In genomic region chr19:50030937-50031336, GRCh38 we compare ENCODE assay signal across 23 cellular contexts. TPM values are rescaled to one million over a fixed set of nuclear protein-coding genes. Genes with fewer than 3 reads are reported as not detected.
A peak's percentile ranks its signal among the peaks of the same experiment; 100 is the strongest.
DNase-seq lines count a peak whose midpoint lies in the region; ATAC-seq, FAIRE-seq and TF ChIP-seq lines count a peak whose summit lies in the region.
"Had no signal": no experiment of that assay in that cellular context is flagged by ENCODE, and none has a peak within 500 bp of the region (broad histone marks: within the 10 kb centered on the region; RNA-seq: fewer than 3 reads in every experiment).

No MANE protein-coding gene starts in this region.

- H3K27ac ChIP-seq in liver (ENCODE audit: low read depth in 1 of 2, low read length in 2 of 2) (no peak overlapping the region), HepG2 (ENCODE audit: extremely low read length, insufficient read depth, low read length) (no peak overlapping the region), neutrophil (peak overlapping the region; percentile 72), tibial artery (no peak overlapping the region)
- H3K27ac ChIP-seq: 22Rv1, BLaER1 had no signal

- intact Hi-C loops in HepG2 (cut with micrococcal nuclease; ENCODE audit: unreplicated experiment) (no loop called here), tibial artery (cut with DNase I; ENCODE audit: low total_unique reads) (no loop called here)

- H3K9ac ChIP-seq in liver (ENCODE audit: low read depth in 1 of 2, low read length in 2 of 2): no peak overlapping the region
- H3K9ac ChIP-seq in HepG2 (ENCODE audit: insufficient read depth, low read depth, low read length): no peak overlapping the region
- H3K9ac ChIP-seq: BLaER1 had no signal

- FAIRE-seq in HepG2 (lab: Jason Lieb, UNC): no peak
- FAIRE-seq: A204.1, GM12891, GM18507 had no signal

- H3K36me3 ChIP-seq in liver (ENCODE audit: control insufficient read depth in 4 of 4, insufficient read depth in 3 of 4, low read depth in 1 of 4, low read length in 3 of 4): peaks cover 9 to 42% (median 24%) of the 10 kb centered on the region in 4 donors
- peaks cover 25 to 59% of the 10 kb centered on the region in 2 experiments for H3K36me3 ChIP-seq in HepG2 (replicated peaks in 1 of 2; ENCODE audit: control insufficient read depth in 1 of 2, insufficient read depth in 2 of 2, low read length in 2 of 2)
- H3K36me3 ChIP-seq in neutrophil: peaks cover 22% of the 10 kb centered on the region
- peaks cover 32 to 70% (median 53%) of the 10 kb centered on the region in 3 donors for H3K36me3 ChIP-seq in tibial artery

- no peak overlapping the region for H3K4me2 ChIP-seq in HepG2 (ENCODE audit: low read depth, low read length)
- H3K4me2 ChIP-seq: BLaER1, GM23338 had no signal

- no peak overlapping the region for H2AFZ ChIP-seq in HepG2 (ENCODE audit: low read length)
- H2AFZ ChIP-seq: GM23338 had no signal

- no peaks in the 10 kb centered on the region for H3K27me3 Mint-ChIP-seq in stimulated activated memory B cell treated with anti-CD40 and anti-IgM and Interleukin-4, amounts not matched to agents 10 μg/mL and 1 μg/mL and 100 μg/mL, for 72 hours
- no peaks in the 10 kb centered on the region for H3K27me3 Mint-ChIP-seq in T-helper 2 cell treated with Interferon-gamma antibody and Interleukin-4, amounts not matched to agents 5 μg/mL and 100 μg/mL, for 36 hours (ENCODE audit: low read depth)
- H3K27me3 Mint-ChIP-seq: B cell; CD4-positive, alpha-beta T cell had no signal

- BruUV-seq in HepG2 (replicated peaks; lab: Mats Ljungman, UMichigan): no TSS peak

- TF ChIP-seq POLR2A in HepG2 (IDR thresholded peaks at IDR 0.05; ENCODE audit: insufficient read depth in 1 of 2, low read depth in 2 of 2, low read length in 2 of 2): no peak

- peaks cover under 1% of the 10 kb centered on the region for H3K9me3 Mint-ChIP-seq in stimulated activated memory B cell treated with anti-CD40 and anti-IgM and Interleukin-4, amounts not matched to agents 10 μg/mL and 1 μg/mL and 100 μg/mL, for 72 hours
- peaks cover 10% of the 10 kb centered on the region for H3K9me3 Mint-ChIP-seq in T-helper 2 cell treated with Interferon-gamma antibody and Interleukin-4, amounts not matched to agents 5 μg/mL and 100 μg/mL, for 36 hours
- H3K9me3 Mint-ChIP-seq: CD4-positive, alpha-beta T cell had no signal

- H3K27me3 ChIP-seq in liver (ENCODE audit: control insufficient read depth in 4 of 4, insufficient read depth in 4 of 4, low read length in 3 of 4) (no peaks in the 10 kb centered on the region), HepG2 (ENCODE audit: control insufficient read depth in 1 of 2, insufficient read depth in 2 of 2, low read length in 2 of 2) (no peaks in the 10 kb centered on the region; a peak in 1 of 5 replicates), neutrophil (no peaks in the 10 kb centered on the region), tibial artery (no peaks in the 10 kb centered on the region)
- H3K27me3 ChIP-seq: BLaER1 had no signal

- peaks cover 3 to 9% (median 8%) of the 10 kb centered on the region in 4 donors for H3K4me1 ChIP-seq in liver (ENCODE audit: control insufficient read depth in 4 of 4, insufficient read depth in 4 of 4, low read length in 3 of 4)
- peaks cover 17% of the 10 kb centered on the region for H3K4me1 ChIP-seq in HepG2 (ENCODE audit: insufficient read depth, low read length)
- H3K4me1 ChIP-seq in neutrophil (ENCODE audit: control insufficient read depth in 1 of 2, insufficient read depth in 1 of 2, low read depth in 1 of 2, low read length in 1 of 2): peaks cover 37% of the 10 kb centered on the region in 2 experiments
- H3K4me1 ChIP-seq in tibial artery: peaks cover 0 to 18% (median 9%) of the 10 kb centered on the region in 4 donors

- no peak overlapping the region for H3K27ac Mint-ChIP-seq in stimulated activated memory B cell treated with anti-CD40 and anti-IgM and Interleukin-4, amounts not matched to agents 10 μg/mL and 1 μg/mL and 100 μg/mL, for 72 hours
- H3K27ac Mint-ChIP-seq in T-helper 2 cell treated with Interferon-gamma antibody and Interleukin-4, amounts not matched to agents 5 μg/mL and 100 μg/mL, for 36 hours: no peak overlapping the region
- H3K27ac Mint-ChIP-seq: B cell; CD4-positive, alpha-beta T cell; GM23338; H9 had no signal

- ATAC-seq in HepG2 (no peak), left lobe of liver (peak; percentile 31)
- ATAC-seq in stimulated activated memory B cell treated with anti-CD40 and anti-IgM and Interleukin-4, amounts not matched to agents 10 μg/mL and 1 μg/mL and 100 μg/mL, for 72 hours: no peak
- ATAC-seq: GM23338, HCT116 had no signal

- TF ChIP-seq EP300 in HepG2 (IDR thresholded peaks at IDR 0.05; ENCODE audit: low read depth in 2 of 2, low read length in 2 of 2) (no peak), HepG2 (CRISPR knock-in tag; IDR thresholded peaks at IDR 0.05; ENCODE audit: borderline replicate concordance) (no peak)

- 88% methylated on average over 11 of the region's 11 CpGs for WGBS in liver
- 95% methylated on average over 9 of the region's 11 CpGs for WGBS in HepG2 (ENCODE audit: low lambda C conversion rate)

- no peak overlapping the region for H3K4me3 ChIP-seq in liver (ENCODE audit: low read depth in 1 of 3, low read length in 3 of 3)
- H3K4me3 ChIP-seq in HepG2 (replicated peaks in 1 of 3; ENCODE audit: insufficient read depth in 1 of 3, low read depth in 2 of 3, low read length in 3 of 3): no peak overlapping the region
- H3K4me3 ChIP-seq in neutrophil (ENCODE audit: low read depth in 1 of 2, low read length in 1 of 2): no peak overlapping the region
- no peak overlapping the region for H3K4me3 ChIP-seq in tibial artery
- H3K4me3 ChIP-seq: BLaER1, GM23338 had no signal

- CTCF ChIA-PET in HepG2 (lab: Yijun Ruan, JAX; ENCODE audit: low intra/inter-chr PET ratio, low total read pairs): no interaction called here

- no peak for DNase-seq in HepG2 (ENCODE audit: low spot score)
- DNase-seq in left lobe of liver (ENCODE audit: low spot score): no peak
- DNase-seq in SIG-M5 (lab: John Stamatoyannopoulos, UW): no peak
- DNase-seq in T-helper 2 cell treated with Interferon-gamma antibody and Interleukin-4, amounts not matched to agents 5 μg/mL and 100 μg/mL, for 36 hours (ENCODE audit: low spot score): no peak
- no peak for DNase-seq in tibial artery
- DNase-seq: Calu3; CD4-positive, alpha-beta T cell; COR-L47; DMS53; DMS79 treated with DMSO at 0.1 percent for 48 hours; H9 had no signal

- TF ChIP-seq RAD21 in liver (IDR thresholded peaks at IDR 0.05) (no peak), HepG2 (CRISPR knock-in tag; IDR thresholded peaks at IDR 0.05) (no peak)

- peaks cover 58% of the 10 kb centered on the region for H3K36me3 Mint-ChIP-seq in stimulated activated memory B cell treated with anti-CD40 and anti-IgM and Interleukin-4, amounts not matched to agents 10 μg/mL and 1 μg/mL and 100 μg/mL, for 72 hours
- H3K36me3 Mint-ChIP-seq in T-helper 2 cell treated with Interferon-gamma antibody and Interleukin-4, amounts not matched to agents 5 μg/mL and 100 μg/mL, for 36 hours (ENCODE audit: low read depth): peaks cover 64% of the 10 kb centered on the region

- TF ChIP-seq CTCF in liver (IDR thresholded peaks at IDR 0.05; ENCODE audit: low read depth, low read length, missing input control) (no peak), HepG2 (CRISPR knock-in tag; IDR thresholded peaks at IDR 0.05) (no peak), neutrophil (IDR thresholded peaks at IDR 0.05) (no peak), tibial artery (IDR thresholded peaks at IDR 0.05) (no peak)

- H3K4me3 Mint-ChIP-seq in stimulated activated memory B cell treated with anti-CD40 and anti-IgM and Interleukin-4, amounts not matched to agents 10 μg/mL and 1 μg/mL and 100 μg/mL, for 72 hours: no peak overlapping the region
- no peak overlapping the region for H3K4me3 Mint-ChIP-seq in T-helper 2 cell treated with Interferon-gamma antibody and Interleukin-4, amounts not matched to agents 5 μg/mL and 100 μg/mL, for 36 hours
- H3K4me3 Mint-ChIP-seq: B cell; CD14-positive monocyte; CD4-positive, alpha-beta T cell; GM23338; H9 had no signal

- in situ Hi-C loops in HepG2 (cut with HindIII; ENCODE audit: extremely low pct_ligation_motif_present, low pct_unique_long_range_greater_than_20kb): no loop called here

- peaks cover 24% of the 10 kb centered on the region for H3K4me1 Mint-ChIP-seq in stimulated activated memory B cell treated with anti-CD40 and anti-IgM and Interleukin-4, amounts not matched to agents 10 μg/mL and 1 μg/mL and 100 μg/mL, for 72 hours
- H3K4me1 Mint-ChIP-seq in T-helper 2 cell treated with Interferon-gamma antibody and Interleukin-4, amounts not matched to agents 5 μg/mL and 100 μg/mL, for 36 hours (ENCODE audit: low read depth): peaks cover 8% of the 10 kb centered on the region

- no peaks in the 10 kb centered on the region for H4K20me1 ChIP-seq in HepG2 (ENCODE audit: insufficient read depth, low read length)

- H3K79me2 ChIP-seq in HepG2 (ENCODE audit: insufficient read depth, low read length): peaks cover 36% of the 10 kb centered on the region

- POLR2A ChIA-PET in HepG2 (lab: Yijun Ruan, JAX): no interaction called here

- no peaks in the 10 kb centered on the region for H3K9me3 ChIP-seq in liver (ENCODE audit: control insufficient read depth in 4 of 4, low read length in 3 of 4)
- H3K9me3 ChIP-seq in HepG2 (ENCODE audit: low read length): no peaks in the 10 kb centered on the region
- H3K9me3 ChIP-seq in neutrophil: no peaks in the 10 kb centered on the region
- no peaks in the 10 kb centered on the region for H3K9me3 ChIP-seq in tibial artery
- H3K9me3 ChIP-seq: BLaER1 had no signal

RNA-seq across cellular contexts. Expression of gene ZNF473, which starts 5.1 kb away (rescaled TPM):
- 1 to 10 TPM; 3.6 to 4.0 TPM for total RNA-seq in liver
- 1 to 10 TPM in 1 of 2 donors, under 1 TPM in 1; 0.92 to 1.9 TPM for polyA plus RNA-seq in liver
- 11.9 and 13.9 TPM in 2 replicates for total RNA-seq in HepG2 (2016; rRNA removed; fragmentation: Illumina TruSeq; extraction: Trizol)
- total RNA-seq in HepG2 (2016; cell fraction: cytosol; rRNA removed; fragmentation: Illumina TruSeq; extraction: Trizol; ENCODE audit: low read depth): 5.7 and 5.9 TPM in 2 replicates
- total RNA-seq in HepG2 (2016; cell fraction: insoluble cytoplasmic fraction; rRNA removed; fragmentation: Illumina TruSeq; extraction: Trizol): 12.2 and 15.6 TPM in 2 replicates
- 14.1 and 14.5 TPM in 2 replicates for total RNA-seq in HepG2 (2016; cell fraction: membrane; rRNA removed; fragmentation: Illumina TruSeq; extraction: Trizol)
- total RNA-seq in HepG2 (2016; cell fraction: nucleus; rRNA removed; fragmentation: Illumina TruSeq; extraction: Trizol): 10.8 and 11.0 TPM in 2 replicates
- 5.8 and 5.9 TPM in 2 replicates for polyA plus RNA-seq in HepG2 (2011; rRNA removed)
- polyA plus RNA-seq in HepG2 (2011; cell fraction: cytosol; rRNA removed): 4.4 and 5.0 TPM in 2 replicates
- 8.9 and 10.0 TPM in 2 replicates for polyA plus RNA-seq in HepG2 (2011; cell fraction: nucleus; rRNA removed)
- polyA plus RNA-seq in HepG2 (2012): 4.4 and 4.7 TPM in 2 replicates
- 0.80 and 1.1 TPM in 2 replicates for polyA plus RNA-seq in HepG2 (2016; cell fraction: cytosol; fragmentation: Illumina TruSeq; extraction: Trizol; ENCODE audit: low read depth)
- 11.9 and 12.5 TPM in 2 replicates for polyA plus RNA-seq in HepG2 (2016; cell fraction: insoluble cytoplasmic fraction; fragmentation: Illumina TruSeq; extraction: Trizol; ENCODE audit: low read depth)
- 2.0 and 2.1 TPM in 2 replicates for polyA plus RNA-seq in HepG2 (2016; cell fraction: membrane; fragmentation: Illumina TruSeq; extraction: Trizol; ENCODE audit: low read depth)
- 11.9 and 14.0 TPM in 2 replicates for polyA plus RNA-seq in HepG2 (2016; cell fraction: nucleus; fragmentation: Illumina TruSeq; extraction: Trizol; ENCODE audit: insufficient read depth, low read depth)
- 11.5 and 34.6 TPM in 2 replicates for polyA minus RNA-seq in HepG2 (2011; rRNA and poly(A)+ RNA removed; ENCODE audit: low replicate concordance)
- polyA minus RNA-seq in HepG2 (2011; cell fraction: cytosol; rRNA and poly(A)+ RNA removed): 3.4 and 7.7 TPM in 2 replicates
- polyA minus RNA-seq in HepG2 (2011; cell fraction: nucleus; rRNA and poly(A)+ RNA removed): 13.1 and 17.5 TPM in 2 replicates
- 3.6 TPM for total RNA-seq in left lobe of liver

RNA-seq across cellular contexts. Expression of gene VRK3, which starts 5.8 kb away (rescaled TPM):
- total RNA-seq in liver (10 to 100 TPM; 16.2 to 23.0 TPM), HepG2 (2016; rRNA removed; fragmentation: Illumina TruSeq; extraction: Trizol) (25.6 and 28.3 TPM in 2 replicates), left lobe of liver (38.0 TPM)
- polyA plus RNA-seq in liver (10 to 100 TPM; 17.7 to 23.6 TPM), HepG2 (2011; rRNA removed) (16.8 and 23.8 TPM in 2 replicates)
- total RNA-seq in HepG2 (2016; cell fraction: cytosol; rRNA removed; fragmentation: Illumina TruSeq; extraction: Trizol; ENCODE audit: low read depth): 10.4 and 11.6 TPM in 2 replicates
- total RNA-seq in HepG2 (2016; cell fraction: insoluble cytoplasmic fraction; rRNA removed; fragmentation: Illumina TruSeq; extraction: Trizol): 22.9 and 27.1 TPM in 2 replicates
- 18.0 and 21.0 TPM in 2 replicates for total RNA-seq in HepG2 (2016; cell fraction: membrane; rRNA removed; fragmentation: Illumina TruSeq; extraction: Trizol)
- total RNA-seq in HepG2 (2016; cell fraction: nucleus; rRNA removed; fragmentation: Illumina TruSeq; extraction: Trizol): 20.3 and 23.2 TPM in 2 replicates
- 12.1 and 17.8 TPM in 2 replicates for polyA plus RNA-seq in HepG2 (2011; cell fraction: cytosol; rRNA removed)
- 31.8 and 34.6 TPM in 2 replicates for polyA plus RNA-seq in HepG2 (2011; cell fraction: nucleus; rRNA removed)
- polyA plus RNA-seq in HepG2 (2012): 21.1 and 21.2 TPM in 2 replicates
- polyA plus RNA-seq in HepG2 (2016; cell fraction: cytosol; fragmentation: Illumina TruSeq; extraction: Trizol; ENCODE audit: low read depth): 11.8 and 13.6 TPM in 2 replicates
- 33.2 and 33.9 TPM in 2 replicates for polyA plus RNA-seq in HepG2 (2016; cell fraction: insoluble cytoplasmic fraction; fragmentation: Illumina TruSeq; extraction: Trizol; ENCODE audit: low read depth)
- polyA plus RNA-seq in HepG2 (2016; cell fraction: membrane; fragmentation: Illumina TruSeq; extraction: Trizol; ENCODE audit: low read depth): 15.6 and 18.4 TPM in 2 replicates
- polyA plus RNA-seq in HepG2 (2016; cell fraction: nucleus; fragmentation: Illumina TruSeq; extraction: Trizol; ENCODE audit: insufficient read depth, low read depth): 26.8 and 29.2 TPM in 2 replicates
- 15.7 and 37.7 TPM in 2 replicates for polyA minus RNA-seq in HepG2 (2011; rRNA and poly(A)+ RNA removed; ENCODE audit: low replicate concordance)
- polyA minus RNA-seq in HepG2 (2011; cell fraction: cytosol; rRNA and poly(A)+ RNA removed): 4.7 and 10.4 TPM in 2 replicates
- polyA minus RNA-seq in HepG2 (2011; cell fraction: nucleus; rRNA and poly(A)+ RNA removed): 25.6 and 30.6 TPM in 2 replicates
